ENCODE assay signal across 18 cellular contexts in the genomic region with DNA sequence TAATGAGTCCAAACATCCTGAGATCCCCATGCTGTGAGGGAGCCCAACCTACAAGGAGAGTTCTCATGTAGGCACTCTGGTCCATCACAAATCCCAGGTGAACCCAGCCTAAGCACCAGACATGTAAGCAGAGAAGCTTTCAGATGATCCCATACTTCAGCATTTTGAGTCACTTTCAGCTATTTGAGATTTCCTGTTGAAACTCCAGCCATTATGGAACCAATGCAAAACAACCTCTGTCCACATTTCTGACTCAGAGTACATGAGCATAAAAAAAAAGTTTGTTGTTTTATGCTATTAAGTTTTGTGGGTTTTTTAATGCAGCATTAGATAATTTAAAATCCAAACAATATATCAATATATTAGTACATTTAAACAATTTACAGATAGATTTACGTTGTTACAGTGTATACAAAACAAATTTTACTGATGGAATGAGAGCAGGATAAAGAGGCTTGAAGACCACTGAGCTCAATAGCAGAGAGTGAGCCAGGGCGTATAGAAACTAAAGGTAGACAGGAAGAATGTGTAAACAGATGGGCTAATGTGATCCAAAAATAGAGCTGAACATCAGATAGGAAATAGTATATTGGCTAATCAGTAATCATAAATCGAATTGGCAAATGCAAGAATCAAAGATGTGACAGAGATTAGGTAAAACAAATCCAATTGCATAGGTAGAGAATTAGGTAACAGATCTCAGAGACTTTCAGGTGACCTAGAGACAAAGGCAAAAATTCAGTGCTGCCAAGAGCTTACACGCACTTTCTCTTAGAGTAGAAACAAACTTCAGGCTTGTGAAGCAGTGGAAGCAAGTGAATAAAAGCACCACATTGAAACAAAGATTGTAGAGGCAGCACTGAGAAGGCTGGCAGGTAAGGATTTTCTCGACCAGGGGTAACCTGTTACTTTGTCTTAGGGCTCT. TPM values are rescaled to one million over a fixed set of nuclear protein-coding genes. Genes with fewer than 3 reads are reported as not detected.
DNase-seq lines count a peak whose midpoint lies in the region; TF ChIP-seq lines count a peak whose summit lies in the region.
"Had no signal": no experiment of that assay in that cellular context is flagged by ENCODE, and none has a peak within 500 bp of the region (broad histone marks: within the 10 kb centered on the region; RNA-seq: fewer than 3 reads in every experiment).

No MANE protein-coding gene starts in this region.

- DNase-seq in ELR (ENCODE audit: low read depth) (peak; percentile 55), SK-N-SH (no peak), fibroblast of gingiva (ENCODE audit: low read depth) (peak; percentile 68), sigmoid colon (no peak), NCI-H345 treated with DMSO at 0.1 percent for 48 hours (lab: John Stamatoyannopoulos, UW; ENCODE audit: unreplicated experiment) (no peak), DMS153 (lab: John Stamatoyannopoulos, UW) (no peak), GDM1 (lab: John Stamatoyannopoulos, UW) (no peak), GM13977 (ENCODE audit: low spot score) (no peak)
- DNase-seq: activated CD4-positive, alpha-beta T cell treated with anti-CD3 and anti-CD28 coated beads, Interleukin-2, amount 10 ng/mL, durations not matched to agents 7 days and 5 days; hippocampal formation; islet precursor cell; naive B cell; NCI-H1436; NCI-H2171 treated with DMSO at 0.1 percent for 48 hours; Right ventricle myocardium superior; T-cell had no signal

- H3K4me3 ChIP-seq in SK-N-SH (ENCODE audit: low read depth in 2 of 2, low read length in 1 of 2) (no peak overlapping the region), sigmoid colon (no peak overlapping the region)
- H3K4me3 ChIP-seq: lung had no signal

- no peaks in the 10 kb centered on the region for H3K27me3 ChIP-seq in SK-N-SH (ENCODE audit: insufficient read depth)
- no peaks in the 10 kb centered on the region for H3K27me3 ChIP-seq in sigmoid colon
- H3K27me3 ChIP-seq: foreskin keratinocyte had no signal

- in situ Hi-C loops in GM13977 (cut with MboI; ENCODE audit: low pct_unique_long_range_greater_than_20kb, low sequenced_read_pairs, unreplicated experiment) = no loop called here

- H3K4me2 ChIP-seq in SK-N-SH = no peak overlapping the region

- CTCF ChIA-PET in SK-N-SH (lab: Yijun Ruan, JAX) = interaction anchor here (0.6 to 1.9 kb wide), 2 partner anchors 21 to 626 kb away, joined by 3 to 6 read pairs; no protein-coding TSS in a partner anchor

- TF ChIP-seq CTCF in SK-N-SH (IDR thresholded peaks at IDR 0.05) = no peak
- no peak for TF ChIP-seq CTCF in sigmoid colon (IDR thresholded peaks at IDR 0.05)
- no peak for TF ChIP-seq CTCF in GM13977 (IDR thresholded peaks at IDR 0.05; ENCODE audit: extremely low read depth, insufficient read depth, missing control alignments)

- no peaks in the 10 kb centered on the region for H3K36me3 ChIP-seq in SK-N-SH (replicated peaks in 1 of 2; ENCODE audit: control insufficient read depth in 1 of 2, insufficient read depth in 2 of 2, low read length in 1 of 2)
- no peaks in the 10 kb centered on the region for H3K36me3 ChIP-seq in sigmoid colon

- TF ChIP-seq EP300 in SK-N-SH (IDR thresholded peaks at IDR 0.05; ENCODE audit: borderline replicate concordance in 1 of 2, low read depth in 1 of 2, low read length in 1 of 2) (no peak), sigmoid colon (IDR thresholded peaks at IDR 0.05) (no peak)

- intact Hi-C loops in sigmoid colon (cut with DNase I) = no loop called here

- H2AFZ ChIP-seq in SK-N-SH (ENCODE audit: low read depth) = peak overlapping the region; percentile 49; the same call in 1 of the 2 replicates

- TF ChIP-seq POLR2A in sigmoid colon (IDR thresholded peaks at IDR 0.05) = no peak

- H3K79me2 ChIP-seq in SK-N-SH (ENCODE audit: insufficient read depth) = no peaks in the 10 kb centered on the region

- no peaks in the 10 kb centered on the region for H3K9me2 ChIP-seq in SK-N-SH

- peaks cover 0 to 9% of the 10 kb centered on the region in 2 experiments; a peak in 3 of 4 replicates for H3K4me1 ChIP-seq in SK-N-SH (ENCODE audit: control insufficient read depth in 1 of 2, insufficient read depth in 2 of 2, low read depth in 1 of 2, low read length in 1 of 2)
- H3K4me1 ChIP-seq in sigmoid colon = peaks cover 0 to 33% (median 31%) of the 10 kb centered on the region in 4 donors
- H3K4me1 ChIP-seq: foreskin keratinocyte had no signal

- H3K27ac ChIP-seq in SK-N-SH (ENCODE audit: low read depth in 2 of 2, low read length in 1 of 2) (peak overlapping the region in 1 of 2 experiments; percentile 24; a peak in 1 of 4 replicates), sigmoid colon (peak overlapping the region in 3 of 4 donors; percentile 71 to 81 (median 80))
- H3K27ac ChIP-seq: foreskin keratinocyte had no signal

- H3F3A ChIP-seq in SK-N-SH (replicated peaks; ENCODE audit: insufficient read depth) = peaks cover 6% of the 10 kb centered on the region

- WGBS in SK-N-SH (ENCODE audit: low lambda C conversion rate) = 24% methylated on average over 5 of the region's 5 CpGs
- WGBS in sigmoid colon, 2 donors = 43 to 78% methylated on average over 5 of the region's 5 CpGs

- H3K9me3 ChIP-seq in SK-N-SH = no peaks in the 10 kb centered on the region
- no peaks in the 10 kb centered on the region for H3K9me3 ChIP-seq in sigmoid colon

- no peak overlapping the region for H3K9ac ChIP-seq in SK-N-SH

- TF ChIP-seq RAD21 in SK-N-SH (IDR thresholded peaks at IDR 0.05; ENCODE audit: low read length) = no peak

- H4K20me1 ChIP-seq in SK-N-SH (ENCODE audit: insufficient read depth) = no peaks in the 10 kb centered on the region

- POLR2A ChIA-PET in SK-N-SH (lab: Yijun Ruan, JAX) = no interaction called here

TF ChIP-seq in SK-N-SH, 30 proteins besides CTCF, POLR2A, EP300 and RAD21:
- no peak for TF ChIP-seq GABPA (IDR thresholded peaks at IDR 0.05; ENCODE audit: low read depth)
- TF ChIP-seq TAF1 (IDR thresholded peaks at IDR 0.05; ENCODE audit: borderline replicate concordance, low read depth, low read length) = no peak
- 0 out of 2 replicates have a peak, but pooled peaks have one; percentile 37 for TF ChIP-seq FOSL2 (IDR thresholded peaks at IDR 0.05; ENCODE audit: borderline replicate concordance, low read depth)

RNA-seq across cellular contexts. Expression of a gene that starts 36.2 kb away (rescaled TPM):
- 10.5 and 13.0 TPM in 2 replicates for polyA plus RNA-seq in SK-N-SH (2012; rRNA removed)
- polyA plus RNA-seq in SK-N-SH (2012; cell fraction: cytosol; rRNA removed) = 14.4 and 19.7 TPM in 2 replicates
- polyA plus RNA-seq in SK-N-SH (2012; cell fraction: nucleus; rRNA removed) = 8.6 and 13.2 TPM in 2 replicates
- total RNA-seq in sigmoid colon = 100 to 1,000 TPM in 2 of 4 donors, 10 to 100 TPM in 2; 86.7 to 117 (median 102) TPM
- polyA plus RNA-seq in sigmoid colon = 1 to 10 TPM in 2 of 3 donors, under 1 TPM in 1; 0.92 to 3.6 (median 3.4) TPM

Comparison
In these comparisons a context has a peak if more than half of its experiments do, and no peak if none do; other contexts are left out.
1. DNase-seq: peak in ELR (single experiment) and fibroblast of gingiva (single experiment); none in SK-N-SH (single experiment), sigmoid colon (single experiment), NCI-H345 treated with DMSO at 0.1 percent for 48 hours (single experiment), DMS153 (single experiment), GDM1 (single experiment) and GM13977 (single experiment).